Comparison of ENCODE assay signal across 9 cellular contexts in the genomic region with DNA sequence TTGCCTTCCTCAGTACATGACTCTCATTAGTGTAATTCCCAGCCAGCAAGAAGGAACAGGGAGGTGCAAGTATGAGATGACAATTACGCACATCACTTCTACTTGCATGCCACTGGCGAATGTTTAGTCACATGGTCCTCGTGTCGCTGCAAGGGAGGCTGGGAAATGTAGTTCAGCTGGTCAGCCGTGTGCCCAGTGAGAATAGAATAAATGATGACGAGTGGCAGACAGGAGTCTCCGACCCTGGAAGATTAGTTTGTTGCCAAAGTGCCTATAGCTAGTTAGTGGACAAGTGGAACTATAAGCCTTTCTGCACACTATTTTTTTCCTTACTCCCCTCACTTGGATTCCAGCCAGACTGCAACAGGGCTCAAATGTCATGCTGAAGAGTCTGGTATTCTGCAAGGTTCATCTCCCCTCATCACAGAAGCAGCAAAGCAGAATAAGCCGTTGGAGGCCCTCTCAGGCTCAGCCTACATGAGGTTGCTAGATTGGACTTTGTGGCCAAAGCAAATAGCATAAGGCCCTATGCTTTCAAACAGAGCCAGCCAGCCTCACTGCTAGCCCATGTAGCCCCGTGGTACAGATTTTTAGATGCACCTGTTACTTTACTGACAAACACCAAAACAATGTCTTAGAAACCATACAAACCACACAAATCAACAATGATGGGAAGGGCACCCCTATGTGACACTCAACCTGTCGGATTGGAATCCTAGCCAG. TPM values are rescaled to one million over a fixed set of nuclear protein-coding genes. Genes with fewer than 3 reads are reported as not detected.
DNase-seq lines count a peak whose midpoint lies in the region; ATAC-seq and TF ChIP-seq lines count a peak whose summit lies in the region.
"Had no signal": no experiment of that assay in that cellular context is flagged by ENCODE, and none has a peak within 500 bp of the region (broad histone marks: within the 10 kb centered on the region; RNA-seq: fewer than 3 reads in every experiment).

No MANE protein-coding gene starts in this region.

- H3K4me1 Mint-ChIP-seq in T-helper 2 cell treated with Interferon-gamma antibody and Interleukin-4, amounts not matched to agents 5 μg/mL and 100 μg/mL, for 36 hours (ENCODE audit: low read depth) = peaks cover 21% of the 10 kb centered on the region

- H3K27ac Mint-ChIP-seq in T-helper 2 cell treated with Interferon-gamma antibody and Interleukin-4, amounts not matched to agents 5 μg/mL and 100 μg/mL, for 36 hours = no peak overlapping the region

- H3K27me3 Mint-ChIP-seq in T-helper 2 cell treated with Interferon-gamma antibody and Interleukin-4, amounts not matched to agents 5 μg/mL and 100 μg/mL, for 36 hours (ENCODE audit: low read depth) = peaks cover 71% of the 10 kb centered on the region

- ATAC-seq in HG03469 (IDR thresholded peaks at IDR 0.05; ENCODE audit: unreplicated experiment) = peak; percentile 57

- H3K27ac ChIP-seq in coronary artery = no peak overlapping the region

- no peak overlapping the region for H3K4me3 Mint-ChIP-seq in T-helper 2 cell treated with Interferon-gamma antibody and Interleukin-4, amounts not matched to agents 5 μg/mL and 100 μg/mL, for 36 hours

- TF ChIP-seq CTCF in GM12864 (IDR thresholded peaks at IDR 0.05; ENCODE audit: low read depth, low read length, missing control alignments) (no peak), coronary artery (IDR thresholded peaks at IDR 0.05) (no peak)

- peak; percentile 19 for DNase-seq in GM12864 (ENCODE audit: low read depth)
- DNase-seq in RPMI7951 (ENCODE audit: low read depth) = peak; percentile 84
- DNase-seq in iris pigment epithelial cell (ENCODE audit: low read depth) = peak; percentile 8
- no peak for DNase-seq in coronary artery (ENCODE audit: low spot score)
- no peak for DNase-seq in hepatic stellate cell (ENCODE audit: low spot score)
- DNase-seq in T-helper 2 cell treated with Interferon-gamma antibody and Interleukin-4, amounts not matched to agents 5 μg/mL and 100 μg/mL, for 36 hours (ENCODE audit: low spot score) = no peak
- no peak for DNase-seq in activated CD4-positive, alpha-beta T cell treated with anti-CD3 and anti-CD28 coated beads, Interleukin-2, amount 50 U/mL, for 48 hours
- DNase-seq: left cardiac atrium had no signal

- H3K4me3 ChIP-seq in GM12864 (ENCODE audit: low read depth, low read length) (no peak overlapping the region), coronary artery (no peak overlapping the region)

- H3K36me3 Mint-ChIP-seq in T-helper 2 cell treated with Interferon-gamma antibody and Interleukin-4, amounts not matched to agents 5 μg/mL and 100 μg/mL, for 36 hours (ENCODE audit: low read depth) = no peaks in the 10 kb centered on the region

- no peaks in the 10 kb centered on the region for H3K9me3 Mint-ChIP-seq in T-helper 2 cell treated with Interferon-gamma antibody and Interleukin-4, amounts not matched to agents 5 μg/mL and 100 μg/mL, for 36 hours

RNA-seq across cellular contexts. Expression of a gene that starts 9.7 kb away (rescaled TPM):
- total RNA-seq in RPMI7951 (2014; rRNA removed; shearing (Covaris generic)) = not detected in 2 replicates
- total RNA-seq: left cardiac atrium had no signal

RNA-seq across cellular contexts. Expression of a gene that starts 29.4 kb away (rescaled TPM):
- 13.0 and 15.7 TPM in 2 replicates for total RNA-seq in RPMI7951 (2014; rRNA removed; shearing (Covaris generic))

Comparison
In these comparisons a context has a peak if more than half of its experiments do, and no peak if none do; other contexts are left out.
1. DNase-seq: peak in GM12864 (single experiment), RPMI7951 (single experiment) and iris pigment epithelial cell (single experiment); none in coronary artery (single experiment), hepatic stellate cell (single experiment), T-helper 2 cell treated with Interferon-gamma antibody and Interleukin-4, amounts not matched to agents 5 μg/mL and 100 μg/mL, for 36 hours (single experiment) and activated CD4-positive, alpha-beta T cell treated with anti-CD3 and anti-CD28 coated beads, Interleukin-2, amount 50 U/mL, for 48 hours (0 of 2).